In the genomic region with DNA sequence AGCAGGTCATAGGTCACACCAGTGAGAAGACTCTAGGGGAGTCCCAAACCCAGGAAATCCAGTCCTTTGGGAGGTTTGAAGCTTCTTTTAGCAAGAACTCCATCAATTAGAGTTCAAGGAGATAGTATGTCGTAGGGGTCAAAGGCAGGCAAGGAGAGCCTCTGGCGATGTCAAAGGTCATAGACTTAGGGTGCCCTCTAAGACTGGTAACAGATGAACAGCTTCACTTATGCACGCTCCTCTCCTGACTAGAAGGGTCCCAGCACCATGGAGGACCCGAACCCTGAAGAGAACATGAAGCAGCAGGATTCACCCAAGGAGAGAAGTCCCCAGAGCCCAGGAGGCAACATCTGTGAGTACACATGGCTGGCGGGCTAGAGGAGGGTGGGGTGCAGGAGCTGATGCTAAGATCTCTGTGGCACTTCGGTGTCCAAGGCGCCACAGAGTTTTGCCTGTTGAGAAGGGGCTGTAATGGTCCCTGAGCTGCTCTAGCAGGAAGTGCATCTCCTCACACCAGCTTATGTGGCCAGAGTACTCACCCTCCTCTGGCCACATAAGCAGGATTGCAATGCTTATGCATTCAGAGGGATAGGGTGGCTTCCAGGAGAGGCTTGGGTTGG, we compare ENCODE assay signal across 8 cellular contexts. TPM values are rescaled to one million over a fixed set of nuclear protein-coding genes. Genes with fewer than 3 reads are reported as not detected.
DNase-seq lines count a peak whose midpoint lies in the region; ATAC-seq, FAIRE-seq and TF ChIP-seq lines count a peak whose summit lies in the region.

No MANE protein-coding gene starts in this region.

- H3K9me3 Mint-ChIP-seq in astrocyte (ENCODE audit: unreplicated experiment): no peaks in the 10 kb centered on the region

- WGBS in heart left ventricle, 4 donors: 11 to 26% (median 25%) methylated on average over 5 to 7 of the region's 7 CpGs
- 15 to 22% methylated on average over 7 of the region's 7 CpGs for WGBS in lower leg skin, 2 donors
- 16% methylated on average over 7 of the region's 7 CpGs for WGBS in urinary bladder

- TF ChIP-seq CTCF in heart left ventricle (IDR thresholded peaks at IDR 0.05): no peak
- no peak for TF ChIP-seq CTCF in astrocyte (IDR thresholded peaks at IDR 0.05; ENCODE audit: insufficient read depth, low read depth, low read length)
- no peak for TF ChIP-seq CTCF in lower leg skin (IDR thresholded peaks at IDR 0.05)

- peaks cover 20% of the 10 kb centered on the region for H3K4me1 Mint-ChIP-seq in astrocyte (ENCODE audit: low read depth, unreplicated experiment)

- peaks cover 70% of the 10 kb centered on the region for H3K79me2 ChIP-seq in astrocyte (ENCODE audit: insufficient read depth, low read length)

- intact Hi-C loops in heart left ventricle (cut with DNase I): loop anchor here in 7 of 10 donors (1.0 to 10.0 kb wide), 10 partner anchors 22 to 71 kb away; partner anchors contain the start of genes PINLYP (in 6 of the 7), XRCC1 (in 6 of the 7), ZNF575 (in 4 of the 7) and ZNF428 (in 1 of the 7)
- intact Hi-C loops in left ventricle myocardium superior (cut with micrococcal nuclease): no loop called here
- intact Hi-C loops in lower leg skin (cut with DNase I; ENCODE audit: low total_unique reads): no loop called here

- no peak for TF ChIP-seq POLR2A in heart left ventricle (IDR thresholded peaks at IDR 0.05)
- no peak for TF ChIP-seq POLR2A in lower leg skin (IDR thresholded peaks at IDR 0.05)

- DNase-seq in heart left ventricle: no peak
- DNase-seq in left ventricle myocardium superior: no peak
- DNase-seq in astrocyte (ENCODE audit: low read depth): no peak
- no peak for DNase-seq in lower leg skin (ENCODE audit: low spot score in 2 of 2)
- no peak for DNase-seq in putamen (ENCODE audit: low spot score)

- H3K36me3 Mint-ChIP-seq in astrocyte (ENCODE audit: low read depth, unreplicated experiment): peaks cover 5% of the 10 kb centered on the region

- H3K4me3 Mint-ChIP-seq in astrocyte (ENCODE audit: unreplicated experiment): peak overlapping the region; percentile 100

- peak overlapping the region in 11 of 12 donors; percentile 93 to 100 (median 97) for H3K27ac ChIP-seq in heart left ventricle
- H3K27ac ChIP-seq in astrocyte (ENCODE audit: low read depth, low read length): peak overlapping the region; percentile 99
- H3K27ac ChIP-seq in urinary bladder (ENCODE audit: low read depth): no peak overlapping the region

- peaks cover 19% of the 10 kb centered on the region for H4K20me1 ChIP-seq in astrocyte (ENCODE audit: insufficient read depth, low read length)

- peak overlapping the region; percentile 97 for H3K9ac ChIP-seq in astrocyte (ENCODE audit: low read length)

- H3K27me3 Mint-ChIP-seq in astrocyte (ENCODE audit: low read depth, unreplicated experiment): no peaks in the 10 kb centered on the region

- H3K4me3 ChIP-seq in heart left ventricle (peak overlapping the region; percentile 47 to 90 (median 74)), astrocyte (ENCODE audit: insufficient read depth, low read depth, low read length) (peak overlapping the region; percentile 85), lower leg skin (ENCODE audit: low read depth, poor library complexity, severe bottlenecking) (peak overlapping the region; percentile 42), urinary bladder (ENCODE audit: low read depth, low read length) (peak overlapping the region; percentile 49)

- H3K4me1 ChIP-seq in heart left ventricle (peaks cover 8 to 46% (median 35%) of the 10 kb centered on the region in 12 donors), astrocyte (ENCODE audit: insufficient read depth, low read length) (peaks cover 28% of the 10 kb centered on the region), urinary bladder (ENCODE audit: insufficient read depth) (no peaks in the 10 kb centered on the region)

- H3K27me3 ChIP-seq in heart left ventricle (no peaks in the 10 kb centered on the region), astrocyte (ENCODE audit: insufficient read depth, low read length) (no peaks in the 10 kb centered on the region)

- H2AFZ ChIP-seq in astrocyte (ENCODE audit: low read depth, low read length): peak overlapping the region; percentile 94

- ATAC-seq in heart left ventricle (no peak), left ventricle myocardium superior (no peak), GM18870 (IDR thresholded peaks at IDR 0.05; ENCODE audit: unreplicated experiment) (no peak), GM21529 (IDR thresholded peaks at IDR 0.05; ENCODE audit: unreplicated experiment) (no peak)

- H3K9me3 ChIP-seq in heart left ventricle: no peaks in the 10 kb centered on the region
- H3K9me3 ChIP-seq in astrocyte (ENCODE audit: insufficient read depth, low read depth, low read length): no peaks in the 10 kb centered on the region

- H3K4me2 ChIP-seq in astrocyte (ENCODE audit: low read length): peak overlapping the region; percentile 94

- peak overlapping the region; percentile 100 for H3K27ac Mint-ChIP-seq in astrocyte (ENCODE audit: unreplicated experiment)

- FAIRE-seq in astrocyte (lab: Jason Lieb, UNC): no peak

- H3K36me3 ChIP-seq in heart left ventricle: peaks cover 0 to 61% (median 52%) of the 10 kb centered on the region in 9 donors
- H3K36me3 ChIP-seq in astrocyte (ENCODE audit: insufficient read depth, low read length): peaks cover 3% of the 10 kb centered on the region
- peaks cover 5% of the 10 kb centered on the region for H3K36me3 ChIP-seq in urinary bladder (ENCODE audit: insufficient read depth)

RNA-seq across cellular contexts. Expression of gene ZNF576, which starts 0.6 kb away (rescaled TPM):
- 10 to 100 TPM in 7 of 9 donors, 1 to 10 TPM in 2; 9.0 to 17.6 (median 11.8) TPM for total RNA-seq in heart left ventricle
- polyA plus RNA-seq in heart left ventricle: 10 to 100 TPM in 1 of 2 donors, 1 to 10 TPM in 1; 8.9 to 22.4 TPM
- total RNA-seq in left ventricle myocardium superior: 12.2 TPM
- total RNA-seq in astrocyte: 13.8 and 14.5 TPM in 2 replicates
- total RNA-seq in lower leg skin: 10 to 100 TPM in 3 of 4 donors, 1 to 10 TPM in 1; 4.8 to 16.8 (median 14.3) TPM
- total RNA-seq in urinary bladder: 5.1 TPM
- 19.2 TPM for polyA plus RNA-seq in urinary bladder

RNA-seq across cellular contexts. Expression of gene IRGQ, which starts 1.0 kb away (rescaled TPM):
- total RNA-seq in heart left ventricle: 10 to 100 TPM; 21.1 to 36.1 (median 24.9) TPM
- 10 to 100 TPM in 1 of 2 donors, 1 to 10 TPM in 1; 7.4 to 11.9 TPM for polyA plus RNA-seq in heart left ventricle
- total RNA-seq in left ventricle myocardium superior: 19.6 TPM
- 49.8 and 60.7 TPM in 2 replicates for total RNA-seq in astrocyte
- total RNA-seq in lower leg skin: 10 to 100 TPM; 17.4 to 38.9 (median 21.7) TPM
- 26.2 TPM for total RNA-seq in urinary bladder
- 5.9 TPM for polyA plus RNA-seq in urinary bladder

RNA-seq across cellular contexts. Expression of gene SRRM5, which starts 14.9 kb away (rescaled TPM):
- total RNA-seq in heart left ventricle (under 1 TPM in 7 of 9 donors, not detected in 2; 0.07 to 0.35 (median 0.16) TPM), left ventricle myocardium superior (0.20 TPM), astrocyte (0.23 TPM in 1 of 2 replicates, not detected in the other), lower leg skin (under 1 TPM; 0.15 to 0.27 (median 0.17) TPM), urinary bladder (not detected)
- polyA plus RNA-seq in heart left ventricle (under 1 TPM; 0.15 to 0.80 TPM), urinary bladder (0.23 TPM)

RNA-seq across cellular contexts. Expression of gene PINLYP, which starts 21.4 kb away (rescaled TPM):
- 1 to 10 TPM in 5 of 9 donors, under 1 TPM in 3, not detected in 1; 0.76 to 4.3 (median 1.1) TPM for total RNA-seq in heart left ventricle
- polyA plus RNA-seq in heart left ventricle: 1 to 10 TPM; 3.0 to 4.0 TPM
- total RNA-seq in left ventricle myocardium superior: 1.4 TPM
- total RNA-seq in astrocyte: 0.30 and 0.96 TPM in 2 replicates
- total RNA-seq in lower leg skin: 10 to 100 TPM in 1 of 4 donors, 1 to 10 TPM in 2, under 1 TPM in 1; 0.99 to 16.4 (median 3.1) TPM
- total RNA-seq in urinary bladder: 11.4 TPM
- polyA plus RNA-seq in urinary bladder: 14.6 TPM

RNA-seq across cellular contexts. Expression of gene XRCC1, which starts 21.6 kb away (rescaled TPM):
- total RNA-seq in heart left ventricle (10 to 100 TPM; 11.2 to 21.3 (median 16.6) TPM), left ventricle myocardium superior (15.7 TPM), astrocyte (14.6 and 14.7 TPM in 2 replicates), lower leg skin (10 to 100 TPM; 27.9 to 37.6 (median 31.5) TPM), urinary bladder (8.7 TPM)
- polyA plus RNA-seq in heart left ventricle (10 to 100 TPM; 11.3 to 19.3 TPM), urinary bladder (25.4 TPM)

Comparison
In these comparisons a context has a peak if more than half of its experiments do, and no peak if none do; other contexts are left out.
1. intact Hi-C loops: an anchor here in heart left ventricle (1.0 to 10.0 kb wide); none called in left ventricle myocardium superior and lower leg skin.